In the genomic region with DNA sequence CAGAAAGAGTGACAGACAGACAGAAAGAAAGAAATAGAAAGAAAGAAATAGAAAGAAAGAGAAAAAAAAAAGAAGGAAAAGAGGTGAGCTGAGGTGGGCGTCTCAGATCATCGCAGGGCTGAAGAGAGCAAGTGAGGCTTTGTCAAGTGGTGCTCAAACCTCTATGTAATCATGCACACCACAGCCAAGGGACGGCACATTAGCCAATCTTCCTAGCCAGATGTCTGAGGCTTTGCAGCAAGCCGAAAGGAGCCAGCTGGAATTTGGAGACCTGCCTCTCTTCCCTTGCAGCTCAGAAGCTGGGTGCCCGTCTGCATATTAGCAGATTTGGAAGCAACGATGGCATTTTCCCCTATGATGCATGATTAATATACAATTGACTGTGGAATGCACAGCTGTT, we compare ENCODE assay signal across 1 cellular context.
TF ChIP-seq lines count a peak whose summit lies in the region.

No MANE protein-coding gene starts in this region.

TF ChIP-seq in GM23338, 12 proteins besides CTCF, POLR2A, EP300 and RAD21 (continued from another document):
- TF ChIP-seq, protein P1, sequence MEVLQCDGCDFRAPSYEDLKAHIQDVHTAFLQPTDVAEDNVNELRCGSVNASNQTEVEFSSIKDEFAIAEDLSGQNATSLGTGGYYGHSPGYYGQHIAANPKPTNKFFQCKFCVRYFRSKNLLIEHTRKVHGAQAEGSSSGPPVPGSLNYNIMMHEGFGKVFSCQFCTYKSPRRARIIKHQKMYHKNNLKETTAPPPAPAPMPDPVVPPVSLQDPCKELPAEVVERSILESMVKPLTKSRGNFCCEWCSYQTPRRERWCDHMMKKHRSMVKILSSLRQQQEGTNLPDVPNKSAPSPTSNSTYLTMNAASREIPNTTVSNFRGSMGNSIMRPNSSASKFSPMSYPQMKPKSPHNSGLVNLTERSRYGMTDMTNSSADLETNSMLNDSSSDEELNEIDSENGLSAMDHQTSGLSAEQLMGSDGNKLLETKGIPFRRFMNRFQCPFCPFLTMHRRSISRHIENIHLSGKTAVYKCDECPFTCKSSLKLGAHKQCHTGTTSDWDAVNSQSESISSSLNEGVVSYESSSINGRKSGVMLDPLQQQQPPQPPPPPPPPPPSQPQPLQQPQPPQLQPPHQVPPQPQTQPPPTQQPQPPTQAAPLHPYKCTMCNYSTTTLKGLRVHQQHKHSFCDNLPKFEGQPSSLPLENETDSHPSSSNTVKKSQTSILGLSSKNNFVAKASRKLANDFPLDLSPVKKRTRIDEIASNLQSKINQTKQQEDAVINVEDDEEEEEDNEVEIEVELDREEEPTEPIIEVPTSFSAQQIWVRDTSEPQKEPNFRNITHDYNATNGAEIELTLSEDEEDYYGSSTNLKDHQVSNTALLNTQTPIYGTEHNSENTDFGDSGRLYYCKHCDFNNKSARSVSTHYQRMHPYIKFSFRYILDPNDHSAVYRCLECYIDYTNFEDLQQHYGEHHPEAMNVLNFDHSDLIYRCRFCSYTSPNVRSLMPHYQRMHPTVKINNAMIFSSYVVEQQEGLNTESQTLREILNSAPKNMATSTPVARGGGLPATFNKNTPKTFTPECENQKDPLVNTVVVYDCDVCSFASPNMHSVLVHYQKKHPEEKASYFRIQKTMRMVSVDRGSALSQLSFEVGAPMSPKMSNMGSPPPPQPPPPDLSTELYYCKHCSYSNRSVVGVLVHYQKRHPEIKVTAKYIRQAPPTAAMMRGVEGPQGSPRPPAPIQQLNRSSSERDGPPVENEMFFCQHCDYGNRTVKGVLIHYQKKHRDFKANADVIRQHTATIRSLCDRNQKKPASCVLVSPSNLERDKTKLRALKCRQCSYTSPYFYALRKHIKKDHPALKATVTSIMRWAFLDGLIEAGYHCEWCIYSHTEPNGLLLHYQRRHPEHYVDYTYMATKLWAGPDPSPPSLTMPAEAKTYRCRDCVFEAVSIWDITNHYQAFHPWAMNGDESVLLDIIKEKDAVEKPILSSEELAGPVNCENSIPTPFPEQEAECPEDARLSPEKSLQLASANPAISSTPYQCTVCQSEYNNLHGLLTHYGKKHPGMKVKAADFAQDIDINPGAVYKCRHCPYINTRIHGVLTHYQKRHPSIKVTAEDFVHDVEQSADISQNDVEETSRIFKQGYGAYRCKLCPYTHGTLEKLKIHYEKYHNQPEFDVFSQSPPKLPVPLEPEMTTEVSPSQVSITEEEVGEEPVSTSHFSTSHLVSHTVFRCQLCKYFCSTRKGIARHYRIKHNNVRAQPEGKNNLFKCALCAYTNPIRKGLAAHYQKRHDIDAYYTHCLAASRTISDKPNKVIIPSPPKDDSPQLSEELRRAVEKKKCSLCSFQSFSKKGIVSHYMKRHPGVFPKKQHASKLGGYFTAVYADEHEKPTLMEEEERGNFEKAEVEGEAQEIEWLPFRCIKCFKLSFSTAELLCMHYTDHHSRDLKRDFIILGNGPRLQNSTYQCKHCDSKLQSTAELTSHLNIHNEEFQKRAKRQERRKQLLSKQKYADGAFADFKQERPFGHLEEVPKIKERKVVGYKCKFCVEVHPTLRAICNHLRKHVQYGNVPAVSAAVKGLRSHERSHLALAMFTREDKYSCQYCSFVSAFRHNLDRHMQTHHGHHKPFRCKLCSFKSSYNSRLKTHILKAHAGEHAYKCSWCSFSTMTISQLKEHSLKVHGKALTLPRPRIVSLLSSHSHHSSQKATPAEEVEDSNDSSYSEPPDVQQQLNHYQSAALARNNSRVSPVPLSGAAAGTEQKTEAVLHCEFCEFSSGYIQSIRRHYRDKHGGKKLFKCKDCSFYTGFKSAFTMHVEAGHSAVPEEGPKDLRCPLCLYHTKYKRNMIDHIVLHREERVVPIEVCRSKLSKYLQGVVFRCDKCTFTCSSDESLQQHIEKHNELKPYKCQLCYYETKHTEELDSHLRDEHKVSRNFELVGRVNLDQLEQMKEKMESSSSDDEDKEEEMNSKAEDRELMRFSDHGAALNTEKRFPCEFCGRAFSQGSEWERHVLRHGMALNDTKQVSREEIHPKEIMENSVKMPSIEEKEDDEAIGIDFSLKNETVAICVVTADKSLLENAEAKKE (CRISPR knock-in tag; IDR thresholded peaks at IDR 0.05), result no peak
- no peak for TF ChIP-seq CREB1 (CRISPR knock-in tag; IDR thresholded peaks at IDR 0.05; ENCODE audit: low read depth)
- TF ChIP-seq ZNF331 (CRISPR knock-in tag; IDR thresholded peaks at IDR 0.05; ENCODE audit: low read depth), result no peak
- TF ChIP-seq JUNB (IDR thresholded peaks at IDR 0.05; ENCODE audit: unreplicated experiment), result no peak
